ENCODE assay signal across 14 cellular contexts in genomic region chr4:16790508-16790907, GRCh38.
DNase-seq lines count a peak whose midpoint lies in the region; ATAC-seq and TF ChIP-seq lines count a peak whose summit lies in the region.
"Had no signal": no experiment of that assay in that cellular context is flagged by ENCODE, and none has a peak within 500 bp of the region (broad histone marks: within the 10 kb centered on the region; RNA-seq: fewer than 3 reads in every experiment).

No MANE protein-coding gene starts in this region.

- peaks cover 2% of the 10 kb centered on the region for H3K36me3 Mint-ChIP-seq in GM23338 (ENCODE audit: low read depth)
- no peaks in the 10 kb centered on the region for H3K36me3 Mint-ChIP-seq in WTC11
- no peaks in the 10 kb centered on the region for H3K36me3 Mint-ChIP-seq in endodermal cell (ENCODE audit: low read depth)
- H3K36me3 Mint-ChIP-seq: CD4-positive, CD25-positive, alpha-beta regulatory T cell had no signal

- H3K36me3 ChIP-seq in GM23338 (ENCODE audit: insufficient read depth) (no peaks in the 10 kb centered on the region), HUES6 (ENCODE audit: control insufficient read depth, insufficient read depth, low read length) (no peaks in the 10 kb centered on the region), endodermal cell (ENCODE audit: control insufficient read depth, insufficient read depth, low read length) (no peaks in the 10 kb centered on the region), psoas muscle (ENCODE audit: insufficient read depth in 1 of 2, low read depth in 1 of 2) (no peaks in the 10 kb centered on the region)
- H3K36me3 ChIP-seq: BLaER1 had no signal

- ATAC-seq in GM23338 (no peak), WTC11 (no peak), psoas muscle (no peak)

- intact Hi-C loops in psoas muscle (cut with DNase I): no loop called here

- no peaks in the 10 kb centered on the region; the same call in 1 of the 2 replicates for H3F3A ChIP-seq in GM23338 (replicated peaks; ENCODE audit: low read depth)

- no peak for DNase-seq in GM23338 (ENCODE audit: low spot score)
- no peak for DNase-seq in WTC11 (ENCODE audit: low spot score)
- DNase-seq in endodermal cell: no peak
- DNase-seq in OCI-M1 (lab: John Stamatoyannopoulos, UW): no peak
- DNase-seq in islet precursor cell: no peak
- DNase-seq in superior temporal gyrus (ENCODE audit: extremely low spot score): no peak
- no peak for DNase-seq in psoas muscle
- DNase-seq: 8988T; AML-193; CD4-positive, CD25-positive, alpha-beta regulatory T cell; DMS53; GF-D8 had no signal

- CTCF ChIA-PET in WTC11 (lab: Charles Lee): interaction anchor here (0.6 to 1.6 kb wide), 2 partner anchors 170 to 208 kb away, joined by 3 to 4 read pairs; no protein-coding TSS in a partner anchor

- H3K27ac Mint-ChIP-seq in GM23338 (no peak overlapping the region), WTC11 (0 out of 2 replicates have a peak overlapping the region, but pooled peaks have one; percentile 77), endodermal cell (peak overlapping the region; percentile 40)
- H3K27ac Mint-ChIP-seq: CD4-positive, CD25-positive, alpha-beta regulatory T cell had no signal

- no peaks in the 10 kb centered on the region; the same call in 1 of the 2 replicates for H3K9me2 ChIP-seq in GM23338 (ENCODE audit: insufficient read depth)

- peak overlapping the region; percentile 72 for H3K27ac ChIP-seq in GM23338 (ENCODE audit: low read depth)
- peak overlapping the region; percentile 42; the same call in 1 of the 2 replicates for H3K27ac ChIP-seq in HUES6 (ENCODE audit: low read depth, low read length)
- no peak overlapping the region for H3K27ac ChIP-seq in endodermal cell (ENCODE audit: low read depth, low read length)
- no peak overlapping the region for H3K27ac ChIP-seq in psoas muscle
- H3K27ac ChIP-seq: BLaER1 had no signal

- H4K20me1 ChIP-seq in GM23338 (replicated peaks; ENCODE audit: insufficient read depth): no peaks in the 10 kb centered on the region
- H4K20me1 ChIP-seq: BLaER1 had no signal

- POLR2A ChIA-PET in WTC11 (lab: Charles Lee): no interaction called here

- peak overlapping the region; percentile 11 for H3K4me2 ChIP-seq in GM23338
- H3K4me2 ChIP-seq: BLaER1 had no signal

- 0 out of 2 replicates have a peak, but pooled peaks cover 10% of the 10 kb centered on the region for H3K79me2 ChIP-seq in GM23338 (replicated peaks; ENCODE audit: insufficient read depth)

- H2AFZ ChIP-seq in GM23338: no peak overlapping the region

- H3K9me3 ChIP-seq in HUES6 (ENCODE audit: control insufficient read depth, insufficient read depth, low read depth, low read length): no peaks in the 10 kb centered on the region
- no peaks in the 10 kb centered on the region for H3K9me3 ChIP-seq in endodermal cell (ENCODE audit: control insufficient read depth, low read length)
- H3K9me3 ChIP-seq in psoas muscle: no peaks in the 10 kb centered on the region
- H3K9me3 ChIP-seq: BLaER1 had no signal

- H3K4me1 ChIP-seq in GM23338 (ENCODE audit: insufficient read depth): peaks cover 60% of the 10 kb centered on the region
- H3K4me1 ChIP-seq in HUES6 (ENCODE audit: control insufficient read depth, insufficient read depth, low read length): peaks cover 77% of the 10 kb centered on the region
- H3K4me1 ChIP-seq in endodermal cell (ENCODE audit: control insufficient read depth, insufficient read depth, low read length): peaks cover 9% of the 10 kb centered on the region
- no peaks in the 10 kb centered on the region for H3K4me1 ChIP-seq in psoas muscle
- H3K4me1 ChIP-seq: BLaER1 had no signal

- H3K4me1 Mint-ChIP-seq in GM23338 (peaks cover 59% of the 10 kb centered on the region), WTC11 (peaks cover 80% of the 10 kb centered on the region), endodermal cell (peaks cover 47% of the 10 kb centered on the region)
- H3K4me1 Mint-ChIP-seq: CD4-positive, CD25-positive, alpha-beta regulatory T cell had no signal

- no peak overlapping the region for H3K4me3 ChIP-seq in GM23338
- H3K4me3 ChIP-seq in HUES6 (ENCODE audit: low read depth, low read length): no peak overlapping the region
- no peak overlapping the region for H3K4me3 ChIP-seq in endodermal cell (ENCODE audit: low read length)
- no peak overlapping the region for H3K4me3 ChIP-seq in psoas muscle
- H3K4me3 ChIP-seq: BLaER1 had no signal

- TF ChIP-seq CTCF in GM23338 (conservative IDR thresholded peaks at IDR 0.05; ENCODE audit: low read depth in 2 of 2): no peak
- no peak for TF ChIP-seq CTCF in WTC11 (IDR thresholded peaks at IDR 0.05)
- no peak for TF ChIP-seq CTCF in endodermal cell (conservative IDR thresholded peaks at IDR 0.05)
- TF ChIP-seq CTCF in psoas muscle (IDR thresholded peaks at IDR 0.05): no peak

- WGBS in endodermal cell (ENCODE audit: insufficient coverage in 1 of 2, insufficient read length in 1 of 2), 2 experiments: 87 to 89% methylated on average over 7 to 8 of the region's 8 CpGs
- 60 to 75% (median 67%) methylated on average over 8 of the region's 8 CpGs for WGBS in psoas muscle, 3 donors

- H3K9me3 Mint-ChIP-seq in GM23338: no peaks in the 10 kb centered on the region
- no peaks in the 10 kb centered on the region for H3K9me3 Mint-ChIP-seq in WTC11
- no peaks in the 10 kb centered on the region for H3K9me3 Mint-ChIP-seq in endodermal cell

- H3K27me3 Mint-ChIP-seq in GM23338 (ENCODE audit: insufficient read depth, low read depth, poor library complexity) (peaks cover 4% of the 10 kb centered on the region), WTC11 (ENCODE audit: low read depth) (no peaks in the 10 kb centered on the region), endodermal cell (ENCODE audit: insufficient read depth) (no peaks in the 10 kb centered on the region)
- H3K27me3 Mint-ChIP-seq: CD4-positive, CD25-positive, alpha-beta regulatory T cell had no signal

- no peaks in the 10 kb centered on the region for H3K27me3 ChIP-seq in GM23338 (ENCODE audit: insufficient read depth)
- no peaks in the 10 kb centered on the region for H3K27me3 ChIP-seq in HUES6 (ENCODE audit: control insufficient read depth, insufficient read depth, low read length)
- no peaks in the 10 kb centered on the region for H3K27me3 ChIP-seq in endodermal cell (ENCODE audit: control insufficient read depth, insufficient read depth, low read length, poor library complexity, severe bottlenecking)
- no peaks in the 10 kb centered on the region for H3K27me3 ChIP-seq in psoas muscle (ENCODE audit: insufficient read depth in 3 of 3, low read length in 2 of 3)
- H3K27me3 ChIP-seq: BLaER1 had no signal

- H3K4me3 Mint-ChIP-seq in GM23338 (no peak overlapping the region), WTC11 (no peak overlapping the region), endodermal cell (no peak overlapping the region)
- H3K4me3 Mint-ChIP-seq: CD4-positive, CD25-positive, alpha-beta regulatory T cell had no signal

- H3K9ac ChIP-seq in HUES6 (ENCODE audit: low read length): no peak overlapping the region
- H3K9ac ChIP-seq in endodermal cell (ENCODE audit: extremely low read depth, low read length, poor library complexity, severe bottlenecking): no peak overlapping the region
- H3K9ac ChIP-seq: BLaER1 had no signal

TF ChIP-seq in GM23338, 12 proteins besides CTCF, POLR2A, EP300 and RAD21:
- TF ChIP-seq NANOG (IDR thresholded peaks at IDR 0.05; ENCODE audit: borderline replicate concordance) (no peak), JUNB (IDR thresholded peaks at IDR 0.05; ENCODE audit: unreplicated experiment) (no peak)

TF ChIP-seq in WTC11, 78 proteins besides CTCF, POLR2A, EP300 and RAD21 (continues in another document):
- no peak for TF ChIP-seq USF2 (CRISPR knock-in tag; IDR thresholded peaks at IDR 0.05)
- TF ChIP-seq SMAD3 (CRISPR knock-in tag; IDR thresholded peaks at IDR 0.05; ENCODE audit: borderline replicate concordance): no peak
- TF ChIP-seq MLX (CRISPR knock-in tag; IDR thresholded peaks at IDR 0.05): no peak
- TF ChIP-seq GABPB1 (CRISPR knock-in tag; IDR thresholded peaks at IDR 0.05): no peak
- no peak for TF ChIP-seq KAT7 (CRISPR knock-in tag; IDR thresholded peaks at IDR 0.05; ENCODE audit: borderline replicate concordance)
- no peak for TF ChIP-seq ZNF121 (CRISPR knock-in tag; IDR thresholded peaks at IDR 0.05)
- no peak for TF ChIP-seq ZNF281 (CRISPR knock-in tag; IDR thresholded peaks at IDR 0.05)

Comparison
In these comparisons a context has a peak if more than half of its experiments do, and no peak if none do; other contexts are left out.
1. H3K27ac ChIP-seq: peak in GM23338 (single experiment) and HUES6 (single experiment); none in endodermal cell (single experiment) and psoas muscle (single experiment).